1 cellular context compared by ENCODE assay signal in the genomic region with DNA sequence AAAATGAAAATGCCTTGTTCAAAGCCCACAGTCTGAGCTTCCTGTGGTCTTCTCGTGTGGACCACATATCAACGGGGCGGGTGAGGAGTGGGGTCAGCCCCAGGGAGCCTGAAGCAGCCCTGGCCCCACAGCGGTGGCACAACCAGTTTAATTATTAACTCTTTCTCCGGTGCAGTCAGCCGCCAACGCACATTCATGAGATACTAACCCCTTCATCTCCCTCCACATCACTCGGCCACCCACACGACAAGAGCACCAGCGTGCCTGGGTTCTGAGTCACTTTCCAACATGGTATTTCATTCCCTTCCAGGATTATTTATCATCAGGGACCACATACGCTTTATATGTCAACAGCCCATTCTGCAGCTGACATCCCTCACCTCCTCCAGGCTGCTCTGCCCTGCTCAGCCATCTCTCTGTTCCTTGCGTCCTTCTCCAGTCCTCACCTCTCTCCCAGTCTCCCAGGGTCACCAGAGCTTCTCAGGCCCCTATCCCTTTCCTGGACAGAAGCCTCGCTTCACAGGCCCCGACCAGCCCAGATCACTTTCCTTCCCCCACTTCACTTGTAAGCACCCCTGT.
A peak's percentile ranks its signal among the peaks of the same experiment; 100 is the strongest.
TF ChIP-seq lines count a peak whose summit lies in the region.

No MANE protein-coding gene starts in this region.

TF ChIP-seq in K562, 482 proteins besides CTCF, POLR2A, EP300 and RAD21 (continued from another document):
- 0 out of 2 replicates have a peak, but pooled peaks have one; percentile 13 for TF ChIP-seq CBFA2T3 (IDR thresholded peaks at IDR 0.05)
- no peak for TF ChIP-seq DDX20 (tag; IDR thresholded peaks at IDR 0.05; ENCODE audit: low read depth)
- TF ChIP-seq GATA2 (CRISPR knock-in tag; IDR thresholded peaks at IDR 0.05), result no peak
- no peak for TF ChIP-seq CBFB (CRISPR knock-in tag; IDR thresholded peaks at IDR 0.05)
- TF ChIP-seq KDM5B (IDR thresholded peaks at IDR 0.05; ENCODE audit: insufficient replicate concordance, low read depth, low read length), result no peak
- TF ChIP-seq MAFF (IDR thresholded peaks at IDR 0.05; ENCODE audit: low read length), result no peak
- TF ChIP-seq, protein P1, sequence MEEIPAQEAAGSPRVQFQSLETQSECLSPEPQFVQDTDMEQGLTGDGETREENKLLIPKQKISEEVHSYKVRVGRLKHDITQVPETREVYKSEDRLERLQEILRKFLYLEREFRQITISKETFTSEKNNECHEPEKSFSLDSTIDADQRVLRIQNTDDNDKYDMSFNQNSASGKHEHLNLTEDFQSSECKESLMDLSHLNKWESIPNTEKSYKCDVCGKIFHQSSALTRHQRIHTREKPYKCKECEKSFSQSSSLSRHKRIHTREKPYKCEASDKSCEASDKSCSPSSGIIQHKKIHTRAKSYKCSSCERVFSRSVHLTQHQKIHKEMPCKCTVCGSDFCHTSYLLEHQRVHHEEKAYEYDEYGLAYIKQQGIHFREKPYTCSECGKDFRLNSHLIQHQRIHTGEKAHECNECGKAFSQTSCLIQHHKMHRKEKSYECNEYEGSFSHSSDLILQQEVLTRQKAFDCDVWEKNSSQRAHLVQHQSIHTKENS (CRISPR knock-in tag; IDR thresholded peaks at IDR 0.05), result no peak
- no peak for TF ChIP-seq TRIM24 (IDR thresholded peaks at IDR 0.05)
- peak; percentile 55 for TF ChIP-seq EGR1 (conservative IDR thresholded peaks at IDR 0.05)
- TF ChIP-seq BDP1 (IDR thresholded peaks at IDR 0.05; ENCODE audit: insufficient read depth, insufficient read length), result no peak
